Comparison of ENCODE assay signal across 12 cellular contexts in the genomic region with DNA sequence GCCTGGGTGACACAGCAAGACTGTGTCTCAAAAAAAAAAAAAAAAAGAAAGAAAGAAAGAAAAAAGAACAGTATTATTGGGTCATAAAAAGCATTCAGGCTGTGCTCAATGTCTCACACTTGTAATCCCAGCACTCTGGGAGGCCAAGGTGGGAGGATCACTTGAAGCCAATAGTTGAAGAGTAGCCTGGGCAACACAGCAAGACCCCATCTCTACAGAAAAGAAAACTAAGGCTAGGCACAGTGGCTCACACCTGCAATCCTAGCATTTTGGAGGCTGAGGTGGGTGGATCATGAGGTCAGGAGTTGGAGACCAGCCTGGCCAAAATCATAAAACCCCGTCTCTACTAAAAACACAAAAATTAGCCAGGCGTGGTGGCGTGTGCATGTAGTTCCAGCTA. TPM values are rescaled to one million over a fixed set of nuclear protein-coding genes. Genes with fewer than 3 reads are reported as not detected.
"Had no signal": no experiment of that assay in that cellular context is flagged by ENCODE, and none has a peak within 500 bp of the region (broad histone marks: within the 10 kb centered on the region; RNA-seq: fewer than 3 reads in every experiment).

No MANE protein-coding gene starts in this region.

RNA-seq across cellular contexts. Expression of a gene that starts 12.6 kb away (rescaled TPM):
- total RNA-seq: OCI-LY7, PC-3, PC-9, Peyer's patch, Right ventricle myocardium inferior, Right ventricle myocardium superior, RPMI7951, SJCRH30, SJSA1, SK-MEL-5, T-cell had no signal
- polyA plus RNA-seq: SK-N-SH had no signal

RNA-seq across cellular contexts. Expression of a gene that starts 32.6 kb away (rescaled TPM):
- total RNA-seq: OCI-LY7, PC-3, PC-9, Peyer's patch, Right ventricle myocardium inferior, Right ventricle myocardium superior, RPMI7951, SJCRH30, SJSA1, SK-MEL-5, T-cell had no signal
- polyA plus RNA-seq: SK-N-SH had no signal

RNA-seq across cellular contexts. Expression of a gene that starts 34.5 kb away (rescaled TPM):
- total RNA-seq: PC-9 had no signal

RNA-seq across cellular contexts. Expression of a gene that starts 38.0 kb away (rescaled TPM):
- total RNA-seq: PC-9, SJCRH30, SJSA1 had no signal
